In genomic region chr3:124413393-124413792, GRCh38 we compare ENCODE assay signal across 26 cellular contexts.
"Had no signal": no experiment of that assay in that cellular context is flagged by ENCODE, and none has a peak within 500 bp of the region (broad histone marks: within the 10 kb centered on the region; RNA-seq: fewer than 3 reads in every experiment).

No MANE protein-coding gene starts in this region.

- H3K27me3 ChIP-seq: colonic mucosa, esophagus squamous epithelium, heart right ventricle, neutrophil, vagina had no signal

- H3K9me3 ChIP-seq: colonic mucosa, esophagus squamous epithelium, heart right ventricle, left ventricle myocardium inferior, mucosa of descending colon, neutrophil, prostate gland, vagina had no signal

- DNase-seq: effector memory CD4-positive, alpha-beta T cell; erythroblast; esophagus squamous epithelium; foreskin melanocyte; glutamatergic neuron; heart right ventricle; hippocampal formation; left cardiac atrium; left ventricle myocardium inferior; mesenchymal stem cell; naive B cell; right cardiac atrium; stimulated activated CD4-positive, alpha-beta T cell treated with anti-CD3 and anti-CD28 coated beads, Interleukin-15, amount 100 ng/mL, for 24 hours; stimulated activated CD4-positive, alpha-beta T cell treated with anti-CD3 and anti-CD28 coated beads, Interleukin-2, amount 100 ng/mL, for 48 hours; stimulated activated naive B cell treated with anti-CD40 and anti-IgM and Interleukin-4, amounts not matched to agents 10 μg/mL and 1 μg/mL and 100 μg/mL, for 72 hours; trophoblast cell had no signal

- ATAC-seq: heart right ventricle; left cardiac atrium; natural killer cell treated with Interleukin-12 subunit alpha and Interleukin-12 subunit beta and Interleukin-15 and Interleukin-18, amount 100 ng/mL, for 72 hours; right cardiac atrium; stimulated activated naive B cell treated with anti-CD40 and anti-IgM and Interleukin-4, amounts not matched to agents 10 μg/mL and 1 μg/mL and 100 μg/mL, for 72 hours had no signal

- H3K36me3 ChIP-seq: colonic mucosa, neutrophil, prostate gland, vagina had no signal

- H3K4me1 ChIP-seq: esophagus squamous epithelium, parathyroid adenoma, prostate gland, vagina had no signal

- H2AFZ ChIP-seq: parathyroid adenoma had no signal

- H3K9ac ChIP-seq: parathyroid adenoma had no signal

- H3K27ac ChIP-seq: colonic mucosa, esophagus squamous epithelium, heart right ventricle, left ventricle myocardium inferior, neutrophil, parathyroid adenoma, prostate gland, skin epidermis, vagina had no signal

- H3K4me3 ChIP-seq: colonic mucosa, esophagus squamous epithelium, heart right ventricle, left ventricle myocardium inferior, lung, mucosa of descending colon, prostate gland, skin epidermis, vagina had no signal

- H3K79me2 ChIP-seq: parathyroid adenoma had no signal

- FAIRE-seq: islet of Langerhans had no signal
